In genomic region chr16:13021996-13022395, GRCh38 we compare ENCODE assay signal across 28 cellular contexts.
A peak's percentile ranks its signal among the peaks of the same experiment; 100 is the strongest.
DNase-seq lines count a peak whose midpoint lies in the region; TF ChIP-seq lines count a peak whose summit lies in the region.
"Had no signal": no experiment of that assay in that cellular context is flagged by ENCODE, and none has a peak within 500 bp of the region (broad histone marks: within the 10 kb centered on the region; RNA-seq: fewer than 3 reads in every experiment).

No MANE protein-coding gene starts in this region.

- peaks cover 20% of the 10 kb centered on the region for H3K4me1 ChIP-seq in skeletal muscle satellite cell (ENCODE audit: control insufficient read depth, insufficient read depth, low read length)
- H3K4me1 ChIP-seq: heart right ventricle, SJCRH30, uterus had no signal

- H3K4me2 ChIP-seq in skeletal muscle satellite cell (ENCODE audit: low read length) = peak overlapping the region; percentile 69

- intact Hi-C loops in cardiac septum (cut with DNase I) = no loop called here

- no peak overlapping the region for H3K4me3 ChIP-seq in fibroblast of mammary gland (ENCODE audit: control insufficient read depth, low read depth, low read length)
- no peak overlapping the region for H3K4me3 ChIP-seq in skeletal muscle satellite cell (ENCODE audit: low read length)
- H3K4me3 ChIP-seq: heart right ventricle, SJCRH30, thoracic aorta, uterus had no signal

- no peaks in the 10 kb centered on the region for H3K9me3 ChIP-seq in skeletal muscle satellite cell (replicated peaks; ENCODE audit: low read length)
- H3K9me3 ChIP-seq: SJCRH30, thoracic aorta, uterus had no signal

- no peaks in the 10 kb centered on the region for H3K36me3 ChIP-seq in skeletal muscle satellite cell (ENCODE audit: insufficient read depth, low read length)
- H3K36me3 ChIP-seq: heart right ventricle, SJCRH30, thoracic aorta, uterus had no signal

- TF ChIP-seq CTCF in fibroblast of mammary gland (conservative IDR thresholded peaks at IDR 0.05; ENCODE audit: control insufficient read depth, insufficient read depth, low read depth, low read length) = no peak

- H3K27me3 ChIP-seq in skeletal muscle satellite cell (ENCODE audit: control insufficient read depth, insufficient read depth, low read length) = no peaks in the 10 kb centered on the region
- H3K27me3 ChIP-seq: SJCRH30, uterus had no signal

- peak overlapping the region; percentile 60 for H3K9ac ChIP-seq in skeletal muscle satellite cell (ENCODE audit: low read depth, low read length)

- DNase-seq in HS-5 (ENCODE audit: low read depth) (peak; percentile 1), RPMI7951 (ENCODE audit: low read depth) (peak; percentile 50), fibroblast of mammary gland (ENCODE audit: low read depth) (peak; percentile 22), iPS-NIHi11 (ENCODE audit: low spot score) (no peak), cardiac septum (ENCODE audit: low spot score) (no peak)
- no peak for DNase-seq in stimulated activated CD4-positive, alpha-beta T cell treated with anti-CD3 and anti-CD28 coated beads, Interleukin-2, amount 100 ng/mL, for 24 hours
- DNase-seq: activated B cell treated with CpG ODN at 0.5 μM for 24 hours; activated CD4-positive, alpha-beta T cell treated with anti-CD3 and anti-CD28 coated beads, Interleukin-2, amount 50 U/mL, for 1 hour; activated naive CD8-positive, alpha-beta T cell treated with anti-CD3 and anti-CD28 coated beads, Interleukin-2, amount 50 U/mL, for 24 hours; activated T-cell treated with anti-CD3 and anti-CD28 coated beads, Interleukin-2, amount 50 U/mL, for 24 hours; CD8-positive, alpha-beta memory T cell; dermis blood vessel endothelial cell; EL; endodermal cell; foreskin fibroblast; GOT3; heart right ventricle; KBM-7; left cardiac atrium; NCI-H1417 treated with DMSO at 0.1 percent for 48 hours; NCI-H2081; NCI-H226; NCI-H526 treated with DMSO at 0.1 percent for 48 hours; SJCRH30; small intestine; uterus had no signal

Comparison
In these comparisons a context has a peak if more than half of its experiments do, and no peak if none do; other contexts are left out.
1. DNase-seq: peak in HS-5 (single experiment), RPMI7951 (single experiment) and fibroblast of mammary gland (single experiment); none in stimulated activated CD4-positive, alpha-beta T cell treated with anti-CD3 and anti-CD28 coated beads, Interleukin-2, amount 100 ng/mL, for 24 hours (0 of 2), iPS-NIHi11 (single experiment) and cardiac septum (single experiment).